ENCODE assay signal across 1 cellular context in genomic region chr10:73480158-73480557, GRCh38.
TF ChIP-seq lines count a peak whose summit lies in the region.

No MANE protein-coding gene starts in this region.

TF ChIP-seq in HEK293, 187 proteins besides CTCF, POLR2A, EP300 and RAD21:
- TF ChIP-seq ZNF362 (tag by site-specific recombination; IDR thresholded peaks at IDR 0.05) (peak; percentile 67), ZNF768 (tag by site-specific recombination; IDR thresholded peaks at IDR 0.05) (no peak)
